Comparison of ENCODE assay signal across 8 cellular contexts in genomic region chr14:106766551-106767277, GRCh38.
A peak's percentile ranks its signal among the peaks of the same experiment; 100 is the strongest.
DNase-seq lines count a peak whose midpoint lies in the region; ATAC-seq and TF ChIP-seq lines count a peak whose summit lies in the region.
"Not testable (repeated sequence)": the region's sequence is repeated elsewhere in the genome, so short reads cannot be mapped to it uniquely, and the experiment has no call there.

No MANE protein-coding gene starts in this region.

- not testable (repeated sequence) for TF ChIP-seq POLR2A in Peyer's patch (IDR thresholded peaks at IDR 0.05)

- peak; percentile 35 for ATAC-seq in CD4-positive, alpha-beta T cell (ENCODE audit: poor library complexity)
- ATAC-seq in activated naive CD8-positive, alpha-beta T cell treated with anti-CD3 and anti-CD28 coated beads, Interleukin-2, amount 50 U/mL, for 24 hours: peak; percentile 79
- not testable (repeated sequence) for ATAC-seq in naive thymus-derived CD4-positive, alpha-beta T cell

- H3K9me3 ChIP-seq in CD4-positive, alpha-beta T cell (ENCODE audit: control insufficient read depth, low read length); HEK293 (ENCODE audit: control insufficient read depth, insufficient read depth, low read depth, low read length); Peyer's patch; naive thymus-derived CD4-positive, alpha-beta T cell (ENCODE audit: control insufficient read depth in 2 of 3, low read length in 3 of 3): not testable (repeated sequence)

- H3K4me3 ChIP-seq in HEK293 (ENCODE audit: low read depth, low read length); Peyer's patch; naive thymus-derived CD4-positive, alpha-beta T cell (ENCODE audit: low read length): not testable (repeated sequence)

- not testable (repeated sequence) for H3K36me3 ChIP-seq in HEK293 (ENCODE audit: control insufficient read depth in 2 of 2, insufficient read depth in 1 of 2, low read length in 2 of 2); Peyer's patch; naive thymus-derived CD4-positive, alpha-beta T cell (ENCODE audit: control insufficient read depth in 2 of 3, insufficient read depth in 3 of 3, low read length in 3 of 3)

- intact Hi-C loops in CD4-positive, alpha-beta T cell (cut with DNase I, micrococcal nuclease): loop anchor here (5.0 kb wide), 3 partner anchors 54 to 109 kb away; no protein-coding TSS in a partner anchor
- intact Hi-C loops in naive thymus-derived CD4-positive, alpha-beta T cell (cut with micrococcal nuclease): loop anchor here in 1 of 2 donors (1.0 to 10.0 kb wide), 3 partner anchors 105 to 542 kb away; no protein-coding TSS in a partner anchor

- POLR2A ChIA-PET in CD4-positive, alpha-beta T cell (lab: Charles Lee); HEK293 (lab: Yijun Ruan, JAX); naive thymus-derived CD4-positive, alpha-beta T cell (lab: Charles Lee): not testable (repeated sequence)

- not testable (repeated sequence) for H3K27me3 Mint-ChIP-seq in CD4-positive, alpha-beta T cell; activated naive CD8-positive, alpha-beta T cell treated with anti-CD3 and anti-CD28 coated beads, Interleukin-2, amount 50 U/mL, for 24 hours; naive thymus-derived CD4-positive, alpha-beta T cell

- not testable (repeated sequence) for H3K27me3 ChIP-seq in CD4-positive, alpha-beta T cell (ENCODE audit: control insufficient read depth, insufficient read depth, low read length); Peyer's patch; naive thymus-derived CD4-positive, alpha-beta T cell (ENCODE audit: control insufficient read depth in 2 of 2, insufficient read depth in 2 of 2, low read length in 2 of 2)

- H3K36me3 Mint-ChIP-seq in CD4-positive, alpha-beta T cell (ENCODE audit: low read depth); activated naive CD8-positive, alpha-beta T cell treated with anti-CD3 and anti-CD28 coated beads, Interleukin-2, amount 50 U/mL, for 24 hours (ENCODE audit: low read depth); naive thymus-derived CD4-positive, alpha-beta T cell: not testable (repeated sequence)

- peak; percentile 5 for TF ChIP-seq CTCF in CD4-positive, alpha-beta T cell (IDR thresholded peaks at IDR 0.05)
- not testable (repeated sequence) for TF ChIP-seq CTCF in HEK293 (tag by site-specific recombination; IDR thresholded peaks at IDR 0.05)
- peak in 3 of 6 experiments; percentile 7 to 25 (median 16) for TF ChIP-seq CTCF in Peyer's patch (IDR thresholded peaks at IDR 0.05)

- not testable (repeated sequence) for H3K4me1 ChIP-seq in HEK293 (ENCODE audit: control insufficient read depth, insufficient read depth, low read length); Peyer's patch
- H3K4me1 ChIP-seq in naive thymus-derived CD4-positive, alpha-beta T cell (ENCODE audit: control insufficient read depth in 2 of 2, insufficient read depth in 2 of 2, low read length in 2 of 2): peaks cover 7 to 23% of the 10 kb centered on the region in 2 donors

- peak overlapping the region; percentile 63 for H3K27ac Mint-ChIP-seq in CD4-positive, alpha-beta T cell
- H3K27ac Mint-ChIP-seq in activated naive CD8-positive, alpha-beta T cell treated with anti-CD3 and anti-CD28 coated beads, Interleukin-2, amount 50 U/mL, for 24 hours: not testable (repeated sequence)
- peak overlapping the region; percentile 25 to 94 (median 86) for H3K27ac Mint-ChIP-seq in naive thymus-derived CD4-positive, alpha-beta T cell

- H3K4me1 Mint-ChIP-seq in CD4-positive, alpha-beta T cell (ENCODE audit: low read depth): peaks cover 53% of the 10 kb centered on the region
- H3K4me1 Mint-ChIP-seq in activated naive CD8-positive, alpha-beta T cell treated with anti-CD3 and anti-CD28 coated beads, Interleukin-2, amount 50 U/mL, for 24 hours: peaks cover 24% of the 10 kb centered on the region
- peaks cover 18 to 61% (median 43%) of the 10 kb centered on the region in 7 donors for H3K4me1 Mint-ChIP-seq in naive thymus-derived CD4-positive, alpha-beta T cell

- H3K27ac ChIP-seq in CD4-positive, alpha-beta T cell (ENCODE audit: low read depth, low read length); HEK293 (ENCODE audit: extremely low read depth, low read depth, low read length); naive thymus-derived CD4-positive, alpha-beta T cell (ENCODE audit: low read depth, low read length): not testable (repeated sequence)
- H3K27ac ChIP-seq in Peyer's patch: peak overlapping the region in 3 of 4 donors; percentile 46 to 84 (median 70)

- H3K9me3 Mint-ChIP-seq in CD4-positive, alpha-beta T cell; activated naive CD8-positive, alpha-beta T cell treated with anti-CD3 and anti-CD28 coated beads, Interleukin-2, amount 50 U/mL, for 24 hours; naive thymus-derived CD4-positive, alpha-beta T cell: not testable (repeated sequence)

- DNase-seq in CD4-positive, alpha-beta T cell: peak; percentile 33 to 73 (median 60)
- peak; percentile 68 to 85 (median 73) for DNase-seq in Peyer's patch
- DNase-seq in activated CD4-positive, alpha-beta T cell treated with anti-CD3 and anti-CD28 coated beads for 4 hours: peak; percentile 53 to 64
- peak; percentile 75 for DNase-seq in activated T-cell treated with anti-CD3 and anti-CD28 coated beads, Interleukin-2, amount 50 U/mL, for 1 hour
- peak; percentile 62 for DNase-seq in activated naive CD8-positive, alpha-beta T cell treated with anti-CD3 and anti-CD28 coated beads, Interleukin-2, amount 50 U/mL, for 24 hours
- peak in 8 of 9 donors; percentile 30 to 75 (median 68) for DNase-seq in naive thymus-derived CD4-positive, alpha-beta T cell
- peak; percentile 11 to 39 for DNase-seq in stimulated activated CD8-positive, alpha-beta memory T cell treated with anti-CD3 and anti-CD28 coated beads, Interleukin-15, amount 100 ng/mL, for 4 hours (ENCODE audit: low read depth in 2 of 2)

- CTCF ChIA-PET in CD4-positive, alpha-beta T cell (lab: Charles Lee): interaction anchor here (1.0 to 1.6 kb wide), 2 partner anchors 9 to 106 kb away, joined by 3 to 4 read pairs; no protein-coding TSS in a partner anchor
- CTCF ChIA-PET in HEK293 (lab: Yijun Ruan, JAX): interaction anchor here (0.9 to 1.8 kb wide), 3 partner anchors 23 to 149 kb away, joined by 3 to 6 read pairs (median 3); no protein-coding TSS in a partner anchor
- CTCF ChIA-PET in naive thymus-derived CD4-positive, alpha-beta T cell (lab: Charles Lee): interaction anchor here (1.2 kb wide), 1 partner anchor 48 kb away, joined by 9 read pairs; no protein-coding TSS in a partner anchor

- H3K4me3 Mint-ChIP-seq in CD4-positive, alpha-beta T cell: peak overlapping the region; percentile 52
- H3K4me3 Mint-ChIP-seq in activated naive CD8-positive, alpha-beta T cell treated with anti-CD3 and anti-CD28 coated beads, Interleukin-2, amount 50 U/mL, for 24 hours: not testable (repeated sequence)
- H3K4me3 Mint-ChIP-seq in naive thymus-derived CD4-positive, alpha-beta T cell: peak overlapping the region; percentile 30 to 84 (median 68)

TF ChIP-seq in HEK293, 187 proteins besides CTCF, POLR2A, EP300 and RAD21:
- peak; percentile 4; the same call in 1 of the 2 replicates for TF ChIP-seq ZNF654 (tag by site-specific recombination; IDR thresholded peaks at IDR 0.05; ENCODE audit: low read depth)

Comparison
In these comparisons a context has a peak if more than half of its experiments do, and no peak if none do; other contexts are left out.
1. DNase-seq: peak in every context shown above with its lines; median percentile 75 in activated T-cell treated with anti-CD3 and anti-CD28 coated beads, Interleukin-2, amount 50 U/mL, for 1 hour; 73 in Peyer's patch; 68 in naive thymus-derived CD4-positive, alpha-beta T cell; 62 in activated naive CD8-positive, alpha-beta T cell treated with anti-CD3 and anti-CD28 coated beads, Interleukin-2, amount 50 U/mL, for 24 hours; 60 in CD4-positive, alpha-beta T cell; 58 in activated CD4-positive, alpha-beta T cell treated with anti-CD3 and anti-CD28 coated beads for 4 hours; 25 in stimulated activated CD8-positive, alpha-beta memory T cell treated with anti-CD3 and anti-CD28 coated beads, Interleukin-15, amount 100 ng/mL, for 4 hours.